ENCODE assay signal across 8 cellular contexts in genomic region chr7:27031289-27032172, GRCh38.
A peak's percentile ranks its signal among the peaks of the same experiment; 100 is the strongest.
DNase-seq lines count a peak whose midpoint lies in the region; FAIRE-seq and TF ChIP-seq lines count a peak whose summit lies in the region.

No MANE protein-coding gene starts in this region.

- no peaks in the 10 kb centered on the region for H4K20me1 ChIP-seq in OCI-LY3 (ENCODE audit: insufficient read depth, low read length)

- H3K4me1 ChIP-seq in OCI-LY3 (ENCODE audit: low read length) (peaks cover 42% of the 10 kb centered on the region), stomach (peaks cover 6 to 24% (median 9%) of the 10 kb centered on the region in 4 donors)

- H3K4me3 ChIP-seq in OCI-LY3 (ENCODE audit: low read length) (peak overlapping the region; percentile 14; the same call in 1 of the 2 replicates), fibroblast of villous mesenchyme (ENCODE audit: low read depth, low read length) (no peak overlapping the region), stomach (no peak overlapping the region)

- H3K27me3 ChIP-seq in OCI-LY3 (ENCODE audit: low read depth, low read length) (no peaks in the 10 kb centered on the region), stomach (no peaks in the 10 kb centered on the region)

- H3K27ac ChIP-seq in OCI-LY3 (ENCODE audit: low read length) (peak overlapping the region; percentile 47; the same call in 1 of the 2 replicates), stomach (peak overlapping the region in 4 of 5 donors; percentile 15 to 63 (median 57))

- H3K9ac ChIP-seq in OCI-LY3 (ENCODE audit: low read length) = peak overlapping the region; percentile 18; the same call in 1 of the 2 replicates

- H2AFZ ChIP-seq in OCI-LY3 (ENCODE audit: low read depth, low read length) = peak overlapping the region; percentile 61

- TF ChIP-seq CTCF in OCI-LY3 (IDR thresholded peaks at IDR 0.05; ENCODE audit: low read depth, low read length) (no peak), fibroblast of villous mesenchyme (IDR thresholded peaks at IDR 0.05; ENCODE audit: insufficient read depth, low read depth, low read length) (no peak), stomach (IDR thresholded peaks at IDR 0.05) (no peak)

- WGBS in stomach, 5 donors = 69 to 79% (median 75%) methylated on average over 8 of the region's 8 CpGs

- TF ChIP-seq EP300 in stomach (IDR thresholded peaks at IDR 0.05) = no peak

- intact Hi-C loops in stomach (cut with DNase I; ENCODE audit: low total_unique reads) = no loop called here

- FAIRE-seq in H54 (lab: Jason Lieb, UNC) = peak; percentile 94

- H3K9me3 ChIP-seq in OCI-LY3 (ENCODE audit: insufficient read depth, low read length) (no peaks in the 10 kb centered on the region), stomach (no peaks in the 10 kb centered on the region)

- H3K4me2 ChIP-seq in OCI-LY3 (ENCODE audit: low read length) = peak overlapping the region; percentile 51

- H3K79me2 ChIP-seq in OCI-LY3 (ENCODE audit: low read length) = no peaks in the 10 kb centered on the region

- DNase-seq in GM04503 (ENCODE audit: low read depth) (peak; percentile 21), H54 (ENCODE audit: insufficient read length, low spot score) (no peak), fibroblast of villous mesenchyme (ENCODE audit: low read depth) (peak; percentile 26), stomach (no peak), NCI-H146 (lab: John Stamatoyannopoulos, UW) (no peak), hippocampal formation (lab: John Stamatoyannopoulos, UW) (no peak), NCI-H2107 (lab: John Stamatoyannopoulos, UW) (no peak)

- no peak for TF ChIP-seq POLR2A in H54 (IDR thresholded peaks at IDR 0.05; ENCODE audit: low read depth, low read length)
- TF ChIP-seq POLR2A in stomach (IDR thresholded peaks at IDR 0.05) = no peak

- no peaks in the 10 kb centered on the region for H3K36me3 ChIP-seq in OCI-LY3 (replicated peaks; ENCODE audit: low read depth, low read length)
- H3K36me3 ChIP-seq in stomach = no peaks in the 10 kb centered on the region

Comparison
In these comparisons a context has a peak if more than half of its experiments do, and no peak if none do; other contexts are left out.
1. DNase-seq: peak in GM04503 (single experiment) and fibroblast of villous mesenchyme (single experiment); none in H54 (single experiment), stomach (single experiment), NCI-H146 (single experiment), hippocampal formation (0 of 2) and NCI-H2107 (single experiment).